ENCODE assay signal across 8 cellular contexts in genomic region chr7:102363549-102364393, GRCh38. TPM values are rescaled to one million over a fixed set of nuclear protein-coding genes. Genes with fewer than 3 reads are reported as not detected.
DNase-seq lines count a peak whose midpoint lies in the region; ATAC-seq, FAIRE-seq and TF ChIP-seq lines count a peak whose summit lies in the region.
"Not testable (repeated sequence)": the region's sequence is repeated elsewhere in the genome, so short reads cannot be mapped to it uniquely, and the experiment has no call there.

No MANE protein-coding gene starts in this region.

- not testable (repeated sequence) for H3K36me3 ChIP-seq in pancreas, tibial nerve

- FAIRE-seq in pancreas (lab: Jason Lieb, UNC): not testable (repeated sequence)

- H3K27ac ChIP-seq in pancreas (peak overlapping the region; percentile 62 to 88 (median 74)), tibial nerve (peak overlapping the region; percentile 82 to 96 (median 84))

- DNase-seq in GM12864 (ENCODE audit: low read depth) (peak; percentile 98), NCI-H1092 treated with DMSO at 0.1 percent for 48 hours (lab: John Stamatoyannopoulos, UW) (peak; percentile 98), Right ventricle myocardium superior (peak; percentile 97), pancreas (peak; percentile 93 to 98 (median 96)), tibial nerve (ENCODE audit: low spot score in 2 of 2) (peak; percentile 87 to 92)
- peak; percentile 95 for DNase-seq in activated naive CD8-positive, alpha-beta T cell treated with anti-CD3 and anti-CD28 coated beads for 36 hours

- peak overlapping the region; percentile 81 for H3K27ac Mint-ChIP-seq in activated naive CD8-positive, alpha-beta T cell treated with anti-CD3 and anti-CD28 coated beads for 36 hours

- H3K9me3 Mint-ChIP-seq in activated naive CD8-positive, alpha-beta T cell treated with anti-CD3 and anti-CD28 coated beads for 36 hours: not testable (repeated sequence)

- H3K4me3 Mint-ChIP-seq in activated naive CD8-positive, alpha-beta T cell treated with anti-CD3 and anti-CD28 coated beads for 36 hours: peak overlapping the region; percentile 95

- H3K4me1 Mint-ChIP-seq in activated naive CD8-positive, alpha-beta T cell treated with anti-CD3 and anti-CD28 coated beads for 36 hours: peaks cover 12% of the 10 kb centered on the region

- peak; percentile 31 to 70 for TF ChIP-seq POLR2A in tibial nerve (IDR thresholded peaks at IDR 0.05)

- H3K36me3 Mint-ChIP-seq in activated naive CD8-positive, alpha-beta T cell treated with anti-CD3 and anti-CD28 coated beads for 36 hours: peaks cover 17% of the 10 kb centered on the region

- H3K4me3 ChIP-seq in GM12864 (ENCODE audit: low read depth, low read length): peak overlapping the region; percentile 75
- peak overlapping the region; percentile 67 to 87 (median 73) for H3K4me3 ChIP-seq in pancreas
- H3K4me3 ChIP-seq in tibial nerve: peak overlapping the region; percentile 66 to 90 (median 84)

- WGBS in pancreas, 2 donors: 0% methylated on average over 53 to 76 of the region's 76 CpGs
- 1% methylated on average over 21 to 28 of the region's 76 CpGs for whole genome bisulfite sequencing in tibial nerve, 2 donors

- not testable (repeated sequence) for H3K27me3 Mint-ChIP-seq in activated naive CD8-positive, alpha-beta T cell treated with anti-CD3 and anti-CD28 coated beads for 36 hours

- intact Hi-C loops in Right ventricle myocardium superior (cut with DNase I); pancreas (cut with DNase I): not testable (repeated sequence)

- H3K9me3 ChIP-seq in pancreas, tibial nerve: not testable (repeated sequence)

- ATAC-seq in HG02623 (IDR thresholded peaks at IDR 0.05; ENCODE audit: unreplicated experiment) (peak; percentile 98), SK-N-SH treated with all-trans-retinoic acid at 6 μM for 48 hours (peak; percentile 100), Right ventricle myocardium superior (ENCODE audit: poor library complexity) (peak; percentile 100), pancreas (peak; percentile 99 to 100 (median 99))

- not testable (repeated sequence) for H3K4me1 ChIP-seq in pancreas, tibial nerve

- TF ChIP-seq CTCF in GM12864 (IDR thresholded peaks at IDR 0.05; ENCODE audit: low read depth, low read length, missing control alignments) (peak; percentile 22), tibial nerve (IDR thresholded peaks at IDR 0.05) (peak in 3 of 5 experiments; percentile 13 to 60 (median 48))
- TF ChIP-seq CTCF in pancreas (IDR thresholded peaks at IDR 0.05): not testable (repeated sequence)

- not testable (repeated sequence) for H3K27me3 ChIP-seq in pancreas, tibial nerve

- TF ChIP-seq EP300 in tibial nerve (IDR thresholded peaks at IDR 0.05): peak; percentile 78 to 88

TF ChIP-seq in SK-N-SH treated with all-trans-retinoic acid at 6 μM for 48 hours, 23 proteins besides CTCF, POLR2A, EP300 and RAD21:
- peak; percentile 16; the same call in 1 of the 2 replicates for TF ChIP-seq ZFP3 (CRISPR knock-in tag; IDR thresholded peaks at IDR 0.05)

RNA-seq across cellular contexts. Expression of gene SPDYE6, which starts 7.5 kb away (rescaled TPM):
- not detected for total RNA-seq in activated naive CD8-positive, alpha-beta T cell treated with anti-CD3 and anti-CD28 coated beads for 36 hours
- total RNA-seq in Right ventricle myocardium superior: not detected
- not detected for total RNA-seq in pancreas
- not detected for polyA plus RNA-seq in pancreas
- total RNA-seq in tibial nerve: not detected

RNA-seq across cellular contexts. Expression of gene PRKRIP1, which starts 32.4 kb away (rescaled TPM):
- 10 to 100 TPM; 25.1 to 25.2 TPM for total RNA-seq in activated naive CD8-positive, alpha-beta T cell treated with anti-CD3 and anti-CD28 coated beads for 36 hours
- total RNA-seq in Right ventricle myocardium superior (9.8 TPM), pancreas (10 to 100 TPM in 4 of 6 donors, 1 to 10 TPM in 2; 9.1 to 13.8 (median 10.8) TPM), tibial nerve (10 to 100 TPM; 34.7 to 62.1 (median 48.5) TPM)
- 10 to 100 TPM; 34.3 to 40.1 TPM for polyA plus RNA-seq in pancreas

Comparison
In these comparisons a context has a peak if more than half of its experiments do, and no peak if none do; other contexts are left out.
1. Peak in every context shown above with its lines: DNase-seq, ATAC-seq, H3K4me3 ChIP-seq and H3K27ac ChIP-seq.